Comparison of ENCODE assay signal across 27 cellular contexts in genomic region chr11:119591836-119592310, GRCh38.
DNase-seq lines count a peak whose midpoint lies in the region; ATAC-seq and TF ChIP-seq lines count a peak whose summit lies in the region.
"Had no signal": no experiment of that assay in that cellular context is flagged by ENCODE, and none has a peak within 500 bp of the region (broad histone marks: within the 10 kb centered on the region; RNA-seq: fewer than 3 reads in every experiment).

No MANE protein-coding gene starts in this region.

- BruUV-seq in mammary epithelial cell (replicated peaks; lab: Mats Ljungman, UMichigan) = no TSS peak

- no peak overlapping the region for H3K4me2 ChIP-seq in mammary epithelial cell (ENCODE audit: insufficient read depth, low read depth, low read length)

- no peaks in the 10 kb centered on the region for H3K36me3 ChIP-seq in mammary epithelial cell (ENCODE audit: insufficient read depth, low read length)
- no peaks in the 10 kb centered on the region for H3K36me3 ChIP-seq in breast epithelium
- no peaks in the 10 kb centered on the region for H3K36me3 ChIP-seq in CD8-positive, alpha-beta T cell (ENCODE audit: insufficient read depth, low read length)
- H3K36me3 ChIP-seq: heart left ventricle, thoracic aorta had no signal

- H4K20me1 ChIP-seq in mammary epithelial cell (ENCODE audit: insufficient read depth, low read length) = no peaks in the 10 kb centered on the region

- no peaks in the 10 kb centered on the region for H3K27me3 ChIP-seq in mammary epithelial cell (ENCODE audit: insufficient read depth, low read length)
- no peaks in the 10 kb centered on the region for H3K27me3 ChIP-seq in breast epithelium
- H3K27me3 ChIP-seq in foreskin keratinocyte = no peaks in the 10 kb centered on the region
- no peaks in the 10 kb centered on the region for H3K27me3 ChIP-seq in CD8-positive, alpha-beta T cell (ENCODE audit: insufficient read depth, low read length)

- H3K4me3 ChIP-seq in mammary epithelial cell (replicated peaks in 1 of 3; ENCODE audit: insufficient read depth in 1 of 3, low read depth in 2 of 3, low read length in 3 of 3) (no peak overlapping the region), breast epithelium (no peak overlapping the region)
- no peak overlapping the region for H3K4me3 ChIP-seq in CD8-positive, alpha-beta T cell (ENCODE audit: low read depth, low read length)
- H3K4me3 ChIP-seq: GM23248, heart left ventricle, psoas muscle had no signal

- peaks cover 3% of the 10 kb centered on the region for H3K9me3 ChIP-seq in mammary epithelial cell (replicated peaks; ENCODE audit: insufficient read depth, low read length)
- H3K9me3 ChIP-seq in breast epithelium = no peaks in the 10 kb centered on the region
- H3K9me3 ChIP-seq in CD8-positive, alpha-beta T cell (ENCODE audit: low read length) = no peaks in the 10 kb centered on the region
- H3K9me3 ChIP-seq: psoas muscle, thoracic aorta had no signal

- H3K27ac Mint-ChIP-seq in CD8-positive, alpha-beta T cell = no peak overlapping the region
- H3K27ac Mint-ChIP-seq: activated CD4-positive, alpha-beta T cell treated with anti-CD3 and anti-CD28 coated beads for 36 hours; activated CD8-positive, alpha-beta T cell treated with anti-CD3 and anti-CD28 coated beads, Interleukin-2, amount 10 ng/mL, durations not matched to agents 7 days and 5 days; immature natural killer cell; naive thymus-derived CD4-positive, alpha-beta T cell had no signal

- H3K36me3 Mint-ChIP-seq in CD8-positive, alpha-beta T cell = no peaks in the 10 kb centered on the region
- H3K36me3 Mint-ChIP-seq: CD8-positive, alpha-beta memory T cell; immature natural killer cell; naive thymus-derived CD4-positive, alpha-beta T cell had no signal

- H3K27ac ChIP-seq in mammary epithelial cell (ENCODE audit: insufficient read depth, low read depth, low read length) (peak overlapping the region; percentile 11), breast epithelium (no peak overlapping the region), VCaP (peak overlapping the region; percentile 2; the same call in 1 of the 2 replicates), foreskin keratinocyte (peak overlapping the region; percentile 91)
- H3K27ac ChIP-seq in CD8-positive, alpha-beta T cell (ENCODE audit: low read depth, low read length) = no peak overlapping the region
- H3K27ac ChIP-seq: GM23248, heart left ventricle, psoas muscle, thoracic aorta had no signal

- H3K9me3 Mint-ChIP-seq in CD8-positive, alpha-beta T cell = no peaks in the 10 kb centered on the region

- TF ChIP-seq CTCF in mammary epithelial cell (conservative IDR thresholded peaks at IDR 0.05 in 1 of 2, IDR thresholded peaks at IDR 0.05 in 1 of 2; ENCODE audit: extremely low read depth in 1 of 2, insufficient read depth in 1 of 2, low read depth in 1 of 2, low read length in 2 of 2) (no peak), breast epithelium (IDR thresholded peaks at IDR 0.05) (no peak), VCaP (conservative IDR thresholded peaks at IDR 0.05) (no peak), foreskin keratinocyte (conservative IDR thresholded peaks at IDR 0.05) (no peak)
- TF ChIP-seq CTCF in CD8-positive, alpha-beta T cell (IDR thresholded peaks at IDR 0.05) = no peak

- H3K4me3 Mint-ChIP-seq in CD8-positive, alpha-beta T cell = no peak overlapping the region
- H3K4me3 Mint-ChIP-seq: activated CD4-positive, alpha-beta T cell treated with anti-CD3 and anti-CD28 coated beads for 36 hours; activated CD8-positive, alpha-beta T cell treated with anti-CD3 and anti-CD28 coated beads, Interleukin-2, amount 10 ng/mL, durations not matched to agents 7 days and 5 days; CD8-positive, alpha-beta memory T cell; immature natural killer cell; naive thymus-derived CD4-positive, alpha-beta T cell had no signal

- H3K4me1 Mint-ChIP-seq in CD8-positive, alpha-beta T cell (ENCODE audit: low read depth) = no peaks in the 10 kb centered on the region
- H3K4me1 Mint-ChIP-seq: CD8-positive, alpha-beta memory T cell had no signal

- no peaks in the 10 kb centered on the region for H3K79me2 ChIP-seq in mammary epithelial cell (ENCODE audit: insufficient read depth, low read length)

- intact Hi-C loops in mammary epithelial cell (cut with micrococcal nuclease) = no loop called here
- intact Hi-C loops in breast epithelium (cut with DNase I; ENCODE audit: low total_unique reads) = no loop called here
- intact Hi-C loops in CD8-positive, alpha-beta T cell (cut with DNase I, micrococcal nuclease) = no loop called here

- CTCF ChIA-PET in mammary epithelial cell (lab: Charles Lee; ENCODE audit: low non-redundant PET) = no interaction called here
- CTCF ChIA-PET in CD8-positive, alpha-beta T cell (lab: Charles Lee) = interaction anchor here (1.5 kb wide), 1 partner anchor 11 kb away, joined by 4 read pairs; no protein-coding TSS in a partner anchor

- in situ Hi-C loops in mammary epithelial cell (cut with MboI; ENCODE audit: low sequenced_read_pairs in 2 of 2) = no loop called here

- dilution Hi-C loops in mammary epithelial cell (cut with HindIII; ENCODE audit: low sequenced_read_pairs) = no loop called here

- no peak overlapping the region for H2AFZ ChIP-seq in mammary epithelial cell (ENCODE audit: low read depth, low read length)
- H2AFZ ChIP-seq: GM23248 had no signal

- peak; percentile 64 for DNase-seq in mammary epithelial cell
- DNase-seq in breast epithelium (ENCODE audit: low spot score in 2 of 2) = no peak
- DNase-seq in foreskin keratinocyte = peak in 1 of 2 donors; percentile 28
- DNase-seq in NAMALWA (ENCODE audit: low spot score) = no peak
- DNase-seq in NCI-H1417 treated with DMSO at 0.1 percent for 48 hours (lab: John Stamatoyannopoulos, UW) = no peak
- no peak for DNase-seq in CD8-positive, alpha-beta T cell
- DNase-seq in NCI-H526 treated with DMSO at 0.1 percent for 48 hours (lab: John Stamatoyannopoulos, UW) = no peak
- DNase-seq: 8988T; activated CD4-positive, alpha-beta T cell treated with anti-CD3 and anti-CD28 coated beads for 36 hours; activated CD8-positive, alpha-beta T cell treated with anti-CD3 and anti-CD28 coated beads, Interleukin-2, amount 10 ng/mL, durations not matched to agents 7 days and 5 days; activated gamma-delta T cell; activated T-cell treated with anti-CD3 and anti-CD28 coated beads for 4 hours; CD8-positive, alpha-beta memory T cell; DMS153; heart left ventricle; immature natural killer cell; MM.1S; naive thymus-derived CD4-positive, alpha-beta T cell; NCI-H1436; NCI-H774; stimulated activated naive CD8-positive, alpha-beta T cell treated with anti-CD3 and anti-CD28 coated beads, Interleukin-15, Interleukin-2, amounts not matched to agents 100 U/mL and 50 U/mL, for 24 hours; T-helper 1 cell had no signal

- POLR2A ChIA-PET in CD8-positive, alpha-beta T cell (lab: Charles Lee) = no interaction called here

- 65% methylated on average over 5 of the region's 5 CpGs for WGBS in mammary epithelial cell (ENCODE audit: low coverage, missing lambda C conversion rate)

- H3K9ac ChIP-seq in mammary epithelial cell (ENCODE audit: insufficient read depth, low read length) = no peak overlapping the region
- H3K9ac ChIP-seq: GM23248 had no signal

- H3K4me1 ChIP-seq in mammary epithelial cell (ENCODE audit: insufficient read depth, low read length) (peaks cover 25% of the 10 kb centered on the region), breast epithelium (no peaks in the 10 kb centered on the region), foreskin keratinocyte (peaks cover 17% of the 10 kb centered on the region)
- H3K4me1 ChIP-seq in CD8-positive, alpha-beta T cell (ENCODE audit: insufficient read depth, low read length) = no peaks in the 10 kb centered on the region
- H3K4me1 ChIP-seq: psoas muscle had no signal

- ATAC-seq in foreskin keratinocyte = no peak
- ATAC-seq in CD8-positive, alpha-beta T cell = no peak
- ATAC-seq: activated CD4-positive, alpha-beta T cell treated with anti-CD3 and anti-CD28 coated beads for 36 hours; activated CD8-positive, alpha-beta T cell treated with anti-CD3 and anti-CD28 coated beads, Interleukin-2, amount 10 ng/mL, durations not matched to agents 7 days and 5 days; heart left ventricle; left lobe of liver; naive thymus-derived CD4-positive, alpha-beta T cell; psoas muscle; stimulated activated naive CD8-positive, alpha-beta T cell treated with anti-CD3 and anti-CD28 coated beads, Interleukin-15, Interleukin-2, amounts not matched to agents 100 U/mL and 50 U/mL, for 24 hours had no signal

- TF ChIP-seq POLR2A in breast epithelium (IDR thresholded peaks at IDR 0.05) = no peak

- H3K27me3 Mint-ChIP-seq in CD8-positive, alpha-beta T cell (ENCODE audit: low read depth) = peaks cover 10% of the 10 kb centered on the region

Comparison
In these comparisons a context has a peak if more than half of its experiments do, and no peak if none do; other contexts are left out.
1. H3K27ac ChIP-seq: peak in mammary epithelial cell (single experiment), VCaP (single experiment) and foreskin keratinocyte (single experiment); none in breast epithelium (0 of 2) and CD8-positive, alpha-beta T cell (single experiment).